Comparison of ENCODE assay signal across 11 cellular contexts in the genomic region with DNA sequence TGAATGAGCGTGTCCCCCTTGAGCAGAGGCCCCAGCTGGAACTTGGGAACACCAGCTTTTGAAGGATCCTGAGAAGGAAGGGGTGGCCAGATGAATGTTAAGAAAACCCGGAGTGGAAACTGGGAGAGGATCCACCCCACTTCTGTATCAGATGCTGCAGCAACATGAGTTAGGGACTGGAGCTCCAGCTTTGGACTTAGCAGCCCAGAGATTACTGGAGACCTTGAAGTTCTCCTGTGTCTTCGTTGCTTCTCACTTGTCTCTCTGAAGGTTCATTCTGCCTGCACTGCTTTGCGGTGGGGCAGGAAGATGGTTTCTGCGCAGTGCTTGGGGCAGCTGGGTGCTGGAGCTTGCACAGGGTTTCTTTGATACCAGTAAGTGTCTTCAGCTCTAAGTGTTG. TPM values are rescaled to one million over a fixed set of nuclear protein-coding genes. Genes with fewer than 3 reads are reported as not detected.
DNase-seq lines count a peak whose midpoint lies in the region; FAIRE-seq and TF ChIP-seq lines count a peak whose summit lies in the region.
"Had no signal": no experiment of that assay in that cellular context is flagged by ENCODE, and none has a peak within 500 bp of the region (broad histone marks: within the 10 kb centered on the region; RNA-seq: fewer than 3 reads in every experiment).

No MANE protein-coding gene starts in this region.

- TF ChIP-seq CTCF in astrocyte (IDR thresholded peaks at IDR 0.05; ENCODE audit: insufficient read depth, low read depth, low read length): no peak

- H3K9ac ChIP-seq in astrocyte (ENCODE audit: low read length) (no peak overlapping the region), iPS-20b (ENCODE audit: low read depth, low read length) (no peak overlapping the region)

- H4K20me1 ChIP-seq in astrocyte (ENCODE audit: insufficient read depth, low read length): peaks cover 89% of the 10 kb centered on the region

- H3K9me3 ChIP-seq in astrocyte (ENCODE audit: insufficient read depth, low read depth, low read length) (no peaks in the 10 kb centered on the region), iPS-20b (ENCODE audit: insufficient read depth, low read depth, low read length) (no peaks in the 10 kb centered on the region)

- DNase-seq in ELR (ENCODE audit: low read depth) (peak; percentile 30), NAMALWA (ENCODE audit: low spot score) (peak; percentile 22), astrocyte (ENCODE audit: low read depth) (peak; percentile 20), NCI-H510A (lab: John Stamatoyannopoulos, UW) (no peak), superior temporal gyrus (ENCODE audit: extremely low spot score) (no peak), HCEC 1CT (no peak), H4 (ENCODE audit: low spot score) (no peak)
- DNase-seq: dermis blood vessel endothelial cell; left cardiac atrium; stimulated activated CD8-positive, alpha-beta memory T cell treated with anti-CD3 and anti-CD28 coated beads, Interleukin-4, amount 100 ng/mL, for 48 hours had no signal

- H3K9me3 Mint-ChIP-seq in astrocyte (ENCODE audit: unreplicated experiment): no peaks in the 10 kb centered on the region

- no peak for FAIRE-seq in astrocyte (lab: Jason Lieb, UNC)

- H3K36me3 Mint-ChIP-seq in astrocyte (ENCODE audit: low read depth, unreplicated experiment): peaks cover 6% of the 10 kb centered on the region

- no peaks in the 10 kb centered on the region for H3K36me3 ChIP-seq in astrocyte (ENCODE audit: insufficient read depth, low read length)
- no peaks in the 10 kb centered on the region; the same call in 1 of the 2 replicates for H3K36me3 ChIP-seq in iPS-20b (ENCODE audit: insufficient read depth, low read depth, low read length)

- H3K27me3 ChIP-seq in astrocyte (ENCODE audit: insufficient read depth, low read length) (no peaks in the 10 kb centered on the region), iPS-20b (ENCODE audit: insufficient read depth, low read length) (no peaks in the 10 kb centered on the region)

- H3K4me3 ChIP-seq in astrocyte (ENCODE audit: insufficient read depth, low read depth, low read length) (no peak overlapping the region), iPS-20b (ENCODE audit: low read length) (peak overlapping the region; percentile 42; the same call in 1 of the 2 replicates)

- no peak overlapping the region for H3K27ac Mint-ChIP-seq in astrocyte (ENCODE audit: unreplicated experiment)

- no peak overlapping the region for H2AFZ ChIP-seq in astrocyte (ENCODE audit: low read depth, low read length)

- H3K27me3 Mint-ChIP-seq in astrocyte (ENCODE audit: low read depth, unreplicated experiment): no peaks in the 10 kb centered on the region

- H3K27ac ChIP-seq in astrocyte (ENCODE audit: low read depth, low read length): no peak overlapping the region
- H3K27ac ChIP-seq in iPS-20b (ENCODE audit: low read length): no peak overlapping the region

- H3K4me2 ChIP-seq in astrocyte (ENCODE audit: low read length): no peak overlapping the region

- peaks cover 4% of the 10 kb centered on the region for H3K4me1 Mint-ChIP-seq in astrocyte (ENCODE audit: low read depth, unreplicated experiment)

- no peaks in the 10 kb centered on the region for H3K4me1 ChIP-seq in astrocyte (ENCODE audit: insufficient read depth, low read length)
- H3K4me1 ChIP-seq in iPS-20b (ENCODE audit: insufficient read depth, low read length): no peaks in the 10 kb centered on the region

- no peak overlapping the region for H3K4me3 Mint-ChIP-seq in astrocyte (ENCODE audit: unreplicated experiment)

- H3K79me2 ChIP-seq in astrocyte (ENCODE audit: insufficient read depth, low read length): peaks cover 97% of the 10 kb centered on the region

RNA-seq across cellular contexts. Expression of gene TMEM248, which starts 9.3 kb away (rescaled TPM):
- 96.1 and 98.0 TPM in 2 replicates for total RNA-seq in astrocyte
- total RNA-seq in H4 (2014; rRNA removed; shearing (Covaris generic)): 117 and 142 TPM in 2 replicates

Comparison
In these comparisons a context has a peak if more than half of its experiments do, and no peak if none do; other contexts are left out.
1. DNase-seq: peak in ELR (single experiment), NAMALWA (single experiment) and astrocyte (single experiment); none in NCI-H510A (single experiment), superior temporal gyrus (single experiment), HCEC 1CT (single experiment) and H4 (single experiment).